31 cellular contexts compared by ENCODE assay signal in genomic region chr2:65636024-65636423, GRCh38.
"Had no signal": no experiment of that assay in that cellular context is flagged by ENCODE, and none has a peak within 500 bp of the region (broad histone marks: within the 10 kb centered on the region; RNA-seq: fewer than 3 reads in every experiment).

No MANE protein-coding gene starts in this region.

- DNase-seq: activated CD4-positive, alpha-beta memory T cell treated with anti-CD3 and anti-CD28 coated beads, Interleukin-2, amount 10 ng/mL, durations not matched to agents 7 days and 5 days; activated CD4-positive, alpha-beta T cell treated with anti-CD3 and anti-CD28 coated beads for 1 hour; activated CD4-positive, alpha-beta T cell treated with anti-CD3 and anti-CD28 coated beads for 4 hours; activated CD4-positive, alpha-beta T cell treated with anti-CD3 and anti-CD28 coated beads, Interleukin-2, amount 10 ng/mL, durations not matched to agents 7 days and 5 days; activated CD4-positive, alpha-beta T cell treated with anti-CD3 and anti-CD28 coated beads, Interleukin-2, amount 50 U/mL, for 4 hours; activated CD8-positive, alpha-beta memory T cell treated with anti-CD3 and anti-CD28 coated beads, Interleukin-2, amount 50 U/mL, for 48 hours; activated gamma-delta T cell; activated naive CD4-positive, alpha-beta T cell; activated naive CD4-positive, alpha-beta T cell treated with anti-CD3 and anti-CD28 coated beads, Interleukin-2, amount 10 ng/mL, durations not matched to agents 7 days and 5 days; activated naive CD8-positive, alpha-beta T cell treated with anti-CD3 and anti-CD28 coated beads, Interleukin-2, amount 10 ng/mL, durations not matched to agents 7 days and 5 days; activated T-cell treated with anti-CD3 and anti-CD28 coated beads for 4 hours; activated T-cell treated with anti-CD3 and anti-CD28 coated beads, Interleukin-2, amount 50 U/mL, for 24 hours; activated T-cell treated with anti-CD3 and anti-CD28 coated beads, Interleukin-2, amount 50 U/mL, for 72 hours; central memory CD4-positive, alpha-beta T cell; cerebellar nuclear complex; colonic mucosa; effector CD8-positive, alpha-beta T cell; foreskin keratinocyte; gastrocnemius medialis; glutamatergic neuron; heart left ventricle; T-helper 2 cell had no signal

- ATAC-seq: activated naive CD4-positive, alpha-beta T cell treated with anti-CD3 and anti-CD28 coated beads, Interleukin-2, amount 50 U/mL, for 72 hours; activated T-cell treated with anti-CD3 and anti-CD28 coated beads, Interleukin-2, amount 50 U/mL, for 72 hours; foreskin keratinocyte; gastrocnemius medialis; heart left ventricle; WTC11 had no signal

- H3K4me3 ChIP-seq: ascending aorta, breast epithelium, cardiac muscle cell, colonic mucosa, gastrocnemius medialis, heart left ventricle had no signal

- H3K27ac ChIP-seq: ascending aorta, breast epithelium, cardiac muscle cell, colonic mucosa, epithelial cell of prostate, foreskin keratinocyte, gastrocnemius medialis, heart left ventricle, VCaP had no signal

- H3K9me3 ChIP-seq: ascending aorta, breast epithelium, colonic mucosa, gastrocnemius medialis, heart left ventricle had no signal

- H3K36me3 ChIP-seq: ascending aorta, breast epithelium, cardiac muscle cell, colonic mucosa, gastrocnemius medialis, heart left ventricle had no signal

- FAIRE-seq: endometrium, endothelial cell of umbilical vein had no signal

- H3K4me1 ChIP-seq: ascending aorta, breast epithelium, colonic mucosa, foreskin keratinocyte, heart left ventricle had no signal
